ENCODE assay signal across 11 cellular contexts in the genomic region with DNA sequence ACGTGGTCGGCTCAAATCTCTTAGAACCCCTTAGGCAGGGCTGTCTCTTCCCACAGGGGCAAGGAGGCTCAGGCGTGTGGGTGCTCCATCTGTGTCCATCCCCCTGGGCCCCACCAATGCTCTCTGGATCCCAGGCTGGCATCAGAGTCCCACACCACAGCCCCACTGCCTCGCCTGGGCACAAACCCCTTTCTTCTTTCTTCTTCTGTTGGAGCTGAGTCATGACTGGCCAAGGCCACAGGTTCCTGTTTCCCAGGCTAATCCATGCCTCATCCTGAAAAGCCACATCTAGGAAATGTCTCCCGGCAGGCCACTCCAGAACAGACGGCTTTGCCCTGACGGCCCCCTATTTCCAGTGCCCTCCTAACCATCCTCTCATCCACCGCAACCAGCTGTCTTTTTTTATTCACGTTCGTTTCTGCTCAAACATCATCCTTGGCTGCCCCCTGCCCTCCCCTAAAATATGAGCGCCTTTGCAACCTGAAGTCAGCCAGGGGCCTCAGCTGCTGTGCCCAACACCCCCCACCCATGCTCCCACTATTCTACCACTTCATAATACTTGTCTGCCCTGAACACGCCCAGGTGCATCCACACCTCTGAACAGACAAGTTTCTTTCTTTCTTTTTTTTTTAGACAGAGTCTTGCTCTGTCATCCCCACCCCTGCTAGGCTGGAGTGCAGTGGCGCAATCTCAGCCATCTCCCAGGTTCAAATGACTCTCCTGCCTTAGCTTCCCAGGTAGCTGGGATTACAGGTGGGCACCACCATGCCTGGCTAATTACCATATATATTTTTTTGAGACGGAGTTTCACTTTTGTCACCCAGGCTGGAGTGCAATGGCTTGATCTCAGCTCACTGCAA. TPM values are rescaled to one million over a fixed set of nuclear protein-coding genes. Genes with fewer than 3 reads are reported as not detected.
DNase-seq lines count a peak whose midpoint lies in the region; ATAC-seq, FAIRE-seq and TF ChIP-seq lines count a peak whose summit lies in the region.
"Had no signal": no experiment of that assay in that cellular context is flagged by ENCODE, and none has a peak within 500 bp of the region (broad histone marks: within the 10 kb centered on the region; RNA-seq: fewer than 3 reads in every experiment).

No MANE protein-coding gene starts in this region.

- ATAC-seq in pancreas: peak; percentile 50 to 63 (median 56)

- no peak for TF ChIP-seq CTCF in CD14-positive monocyte (IDR thresholded peaks at IDR 0.05)
- TF ChIP-seq CTCF in endothelial cell (IDR thresholded peaks at IDR 0.05; ENCODE audit: unreplicated experiment): no peak
- no peak for TF ChIP-seq CTCF in pancreas (IDR thresholded peaks at IDR 0.05)

- no peak overlapping the region for H3K4me3 ChIP-seq in pancreas

- H3K4me1 Mint-ChIP-seq in CD14-positive monocyte (peaks cover 62% of the 10 kb centered on the region), endothelial cell (ENCODE audit: unreplicated experiment) (peaks cover 22% of the 10 kb centered on the region)

- WGBS in pancreas, 2 donors: 60 to 64% methylated on average over 14 of the region's 14 CpGs

- H3K27ac ChIP-seq in pancreas: peak overlapping the region; percentile 3 to 73 (median 71)

- no peaks in the 10 kb centered on the region for H3K9me3 ChIP-seq in pancreas

- intact Hi-C loops in CD14-positive monocyte (cut with micrococcal nuclease): no loop called here
- intact Hi-C loops in pancreas (cut with DNase I): loop anchor here in 2 of 3 donors (10.0 kb wide), 1 partner anchor 49 kb away; a partner anchor contains a TSS

- H3K36me3 Mint-ChIP-seq in CD14-positive monocyte (peaks cover 50 to 70% of the 10 kb centered on the region in 2 donors), endothelial cell (ENCODE audit: low read depth, unreplicated experiment) (peaks cover 6% of the 10 kb centered on the region)

- H3K9me3 Mint-ChIP-seq in CD14-positive monocyte: peaks cover 0 to 2% (median 0%) of the 10 kb centered on the region in 7 donors
- no peaks in the 10 kb centered on the region for H3K9me3 Mint-ChIP-seq in endothelial cell (ENCODE audit: unreplicated experiment)

- H3K27me3 Mint-ChIP-seq in CD14-positive monocyte (ENCODE audit: low read depth in 3 of 3) (peaks cover 0 to 2% (median 0%) of the 10 kb centered on the region in 3 donors), endothelial cell (ENCODE audit: unreplicated experiment) (peaks cover 9% of the 10 kb centered on the region)

- TF ChIP-seq POLR2A in GM12891 (IDR thresholded peaks at IDR 0.05; ENCODE audit: low read depth, low read length): no peak

- DNase-seq in CD14-positive monocyte (ENCODE audit: low spot score): no peak
- DNase-seq in NCI-H524 treated with DMSO at 0.1 percent for 48 hours (lab: John Stamatoyannopoulos, UW): peak; percentile 99
- DNase-seq in endothelial cell (ENCODE audit: low spot score): no peak
- peak in 4 of 6 donors; percentile 54 to 62 (median 60) for DNase-seq in pancreas
- no peak for DNase-seq in COLO829 (ENCODE audit: low spot score)
- DNase-seq in NCI-H510A treated with DMSO at 0.1 percent for 48 hours (lab: John Stamatoyannopoulos, UW): no peak
- DNase-seq in NCI-H774 (lab: John Stamatoyannopoulos, UW): no peak
- DNase-seq in GM12891 (ENCODE audit: insufficient read length, low spot score): no peak
- DNase-seq: activated CD4-positive, alpha-beta T cell treated with anti-CD3 and anti-CD28 coated beads for 1 hour; NCI-H446; stimulated activated CD4-positive, alpha-beta T cell treated with anti-CD3 and anti-CD28 coated beads, Interleukin-1b, Interleukin-23, amount 100 ng/mL, for 48 hours had no signal

- H3K36me3 ChIP-seq in pancreas: peaks cover 0 to under 1% (median 0%) of the 10 kb centered on the region in 3 donors

- peaks cover 32 to 39% (median 33%) of the 10 kb centered on the region in 3 donors for H3K4me1 ChIP-seq in pancreas

- H3K4me3 Mint-ChIP-seq in CD14-positive monocyte (peak overlapping the region in 1 of 2 donors; percentile 43), endothelial cell (ENCODE audit: unreplicated experiment) (no peak overlapping the region)

- no peaks in the 10 kb centered on the region for H3K27me3 ChIP-seq in pancreas

- FAIRE-seq in pancreas (lab: Jason Lieb, UNC) (no peak), GM12891 (lab: Jason Lieb, UNC) (no peak)

- H3K27ac Mint-ChIP-seq in CD14-positive monocyte (peak overlapping the region; percentile 73 to 93 (median 87)), endothelial cell (ENCODE audit: unreplicated experiment) (peak overlapping the region; percentile 91)

TF ChIP-seq in GM12891, 5 proteins besides CTCF, POLR2A, EP300 and RAD21:
- TF ChIP-seq PAX5 (IDR thresholded peaks at IDR 0.05; ENCODE audit: insufficient read depth, low read length, severe bottlenecking) (no peak), SPI1 (IDR thresholded peaks at IDR 0.05; ENCODE audit: low read depth, low read length) (no peak), POU2F2 (IDR thresholded peaks at IDR 0.05; ENCODE audit: low read depth, low read length) (no peak), POLR2AphosphoS5 (IDR thresholded peaks at IDR 0.05; ENCODE audit: low read depth, low read length) (no peak), TAF1 (IDR thresholded peaks at IDR 0.05; ENCODE audit: low read depth, low read length) (no peak)

RNA-seq across cellular contexts. Expression of a gene that starts 27.0 kb away (rescaled TPM):
- polyA plus RNA-seq in CD14-positive monocyte (under 1 TPM in 1 of 2 donors, not detected in 1; 0.38 TPM), pancreas (1 to 10 TPM in 1 of 2 donors, under 1 TPM in 1; 0.21 to 4.1 TPM)
- total RNA-seq in endothelial cell (ENCODE audit: unreplicated experiment) (1.4 TPM), pancreas (1 to 10 TPM in 5 of 6 donors, under 1 TPM in 1; 0.87 to 5.1 (median 2.7) TPM)
- not detected for polyA plus RNA-seq in GM12891 (2012; ENCODE audit: low read depth, missing spikeins)

RNA-seq across cellular contexts. Expression of a gene that starts 35.4 kb away (rescaled TPM):
- polyA plus RNA-seq in CD14-positive monocyte (1 to 10 TPM; 4.4 to 6.1 TPM), pancreas (10 to 100 TPM; 33.1 to 41.8 TPM)
- total RNA-seq in endothelial cell (ENCODE audit: unreplicated experiment) (56.7 TPM), pancreas (10 to 100 TPM; 31.2 to 58.3 (median 35.8) TPM)
- polyA plus RNA-seq in GM12891 (2012; ENCODE audit: low read depth, missing spikeins): 27.4 TPM

RNA-seq across cellular contexts. Expression of a gene that starts 49.2 kb away (rescaled TPM):
- polyA plus RNA-seq in CD14-positive monocyte (1 to 10 TPM; 4.5 to 6.4 TPM), pancreas (10 to 100 TPM; 22.2 to 42.7 TPM)
- total RNA-seq in endothelial cell (ENCODE audit: unreplicated experiment) (41.5 TPM), pancreas (100 to 1,000 TPM in 1 of 6 donors, 10 to 100 TPM in 5; 39.9 to 128 (median 57.6) TPM)
- polyA plus RNA-seq in GM12891 (2012; ENCODE audit: low read depth, missing spikeins): 0.04 TPM

Comparison
In these comparisons a context has a peak if more than half of its experiments do, and no peak if none do; other contexts are left out.
1. DNase-seq: peak in NCI-H524 treated with DMSO at 0.1 percent for 48 hours (single experiment) and pancreas (4 of 6); none in CD14-positive monocyte (single experiment), endothelial cell (single experiment), COLO829 (single experiment), NCI-H510A treated with DMSO at 0.1 percent for 48 hours (single experiment), NCI-H774 (single experiment) and GM12891 (single experiment).
2. intact Hi-C loops: an anchor here in pancreas (10.0 kb wide); none called in CD14-positive monocyte.